In genomic region chrX:78945186-78945912, GRCh38 we compare ENCODE assay signal across 8 cellular contexts. TPM values are rescaled to one million over a fixed set of nuclear protein-coding genes. Genes with fewer than 3 reads are reported as not detected.
DNase-seq lines count a peak whose midpoint lies in the region; ATAC-seq, FAIRE-seq and TF ChIP-seq lines count a peak whose summit lies in the region.

Gene P2RY10, plus strand, starts transcription at chrX:78945391. Its CDS starts 15,130 bp downstream, at chrX:78960521.

- no peak within 1 kb of the TSS for H3K4me3 ChIP-seq in mucosa of descending colon

- no peaks in the 10 kb centered on the region for H3K36me3 ChIP-seq in mucosa of descending colon (ENCODE audit: low read depth)

- FAIRE-seq in RCC 7860 (lab: Jason Lieb, UNC) = no peak

- DNase-seq in RPMI8226 = peak; percentile 50
- DNase-seq in mucosa of descending colon = peak in 1 of 3 donors; percentile 35
- no peak for DNase-seq in DMS79 treated with DMSO at 0.1 percent for 48 hours (lab: John Stamatoyannopoulos, UW)
- DNase-seq in NCI-H1105 (lab: John Stamatoyannopoulos, UW) = no peak
- DNase-seq in RCC 7860 (ENCODE audit: low spot score) = no peak
- DNase-seq in GM03348 (ENCODE audit: low spot score) = no peak

- no peaks in the 10 kb centered on the region for H3K4me1 ChIP-seq in mucosa of descending colon (ENCODE audit: low read depth)

- intact Hi-C loops in mucosa of descending colon (cut with DNase I, micrococcal nuclease) = no loop called here

- no peaks in the 10 kb centered on the region for H3K9me3 ChIP-seq in mucosa of descending colon

- ATAC-seq in GM19023 (IDR thresholded peaks at IDR 0.05; ENCODE audit: unreplicated experiment) = peak; percentile 68
- ATAC-seq in HG02870 (IDR thresholded peaks at IDR 0.05; ENCODE audit: unreplicated experiment) = peak; percentile 59
- peak; percentile 77 for ATAC-seq in mucosa of descending colon

- no peak for TF ChIP-seq CTCF in mucosa of descending colon (IDR thresholded peaks at IDR 0.05)

RNA-seq across cellular contexts. Expression of gene P2RY10, which starts in this region (rescaled TPM):
- 1 to 10 TPM in 2 of 3 donors, under 1 TPM in 1; 0.82 to 2.5 (median 2.3) TPM for total RNA-seq in mucosa of descending colon
